ENCODE assay signal across 19 cellular contexts in genomic region chr13:20709369-20709768, GRCh38. TPM values are rescaled to one million over a fixed set of nuclear protein-coding genes. Genes with fewer than 3 reads are reported as not detected.
DNase-seq lines count a peak whose midpoint lies in the region; ATAC-seq and TF ChIP-seq lines count a peak whose summit lies in the region.
"Had no signal": no experiment of that assay in that cellular context is flagged by ENCODE, and none has a peak within 500 bp of the region (broad histone marks: within the 10 kb centered on the region; RNA-seq: fewer than 3 reads in every experiment).

No MANE protein-coding gene starts in this region.

- no peaks in the 10 kb centered on the region for H4K20me1 ChIP-seq in mammary epithelial cell (ENCODE audit: insufficient read depth, low read length)

- peaks cover 3 to 24% of the 10 kb centered on the region in 2 donors for H3K4me1 ChIP-seq in ascending aorta
- no peaks in the 10 kb centered on the region for H3K4me1 ChIP-seq in mammary epithelial cell (ENCODE audit: insufficient read depth, low read length)
- peaks cover 4% of the 10 kb centered on the region for H3K4me1 ChIP-seq in lower lobe of right lung
- H3K4me1 ChIP-seq: uterus had no signal

- dilution Hi-C loops in mammary epithelial cell (cut with HindIII; ENCODE audit: low sequenced_read_pairs), result no loop called here

- H3K9ac ChIP-seq in mammary epithelial cell (ENCODE audit: insufficient read depth, low read length), result no peak overlapping the region

- no peak overlapping the region for H2AFZ ChIP-seq in mammary epithelial cell (ENCODE audit: low read depth, low read length)

- TF ChIP-seq CTCF in RWPE1 (conservative IDR thresholded peaks at IDR 0.05; ENCODE audit: low read depth) (no peak), ascending aorta (IDR thresholded peaks at IDR 0.05) (no peak), mammary epithelial cell (conservative IDR thresholded peaks at IDR 0.05 in 1 of 2, IDR thresholded peaks at IDR 0.05 in 1 of 2; ENCODE audit: extremely low read depth in 1 of 2, insufficient read depth in 1 of 2, low read depth in 1 of 2, low read length in 2 of 2) (no peak), lower lobe of right lung (IDR thresholded peaks at IDR 0.05) (no peak)

- no peaks in the 10 kb centered on the region for H3K27me3 ChIP-seq in ascending aorta
- no peaks in the 10 kb centered on the region for H3K27me3 ChIP-seq in layer of hippocampus (ENCODE audit: control insufficient read depth, insufficient read depth, low read length)
- H3K27me3 ChIP-seq in mammary epithelial cell (ENCODE audit: insufficient read depth, low read length), result no peaks in the 10 kb centered on the region
- no peaks in the 10 kb centered on the region for H3K27me3 ChIP-seq in lower lobe of right lung (ENCODE audit: low read depth)
- H3K27me3 ChIP-seq: uterus had no signal

- CTCF ChIA-PET in RWPE1 (lab: Yijun Ruan, JAX), result interaction anchor here (0.6 kb wide), 1 partner anchor 116 kb away, joined by 3 read pairs; no protein-coding TSS in a partner anchor
- CTCF ChIA-PET in mammary epithelial cell (lab: Charles Lee; ENCODE audit: low non-redundant PET), result no interaction called here

- no peak overlapping the region for H3K4me2 ChIP-seq in mammary epithelial cell (ENCODE audit: insufficient read depth, low read depth, low read length)

- ATAC-seq in HG03520 (IDR thresholded peaks at IDR 0.05; ENCODE audit: unreplicated experiment) (no peak), lower lobe of right lung (no peak), GM21723 (IDR thresholded peaks at IDR 0.05; ENCODE audit: unreplicated experiment) (no peak)
- ATAC-seq: activated CD4-positive, alpha-beta T cell treated with anti-CD3 and anti-CD28 coated beads for 36 hours; naive thymus-derived CD4-positive, alpha-beta T cell; stimulated activated effector memory CD8-positive, alpha-beta T cell treated with anti-CD3 and anti-CD28 coated beads, Interleukin-12 subunit alpha, Interleukin-12 subunit beta, amount 100 ng/mL, for 72 hours had no signal

- H3K4me3 ChIP-seq in ascending aorta, result no peak overlapping the region
- H3K4me3 ChIP-seq in mammary epithelial cell (replicated peaks in 1 of 3; ENCODE audit: insufficient read depth in 1 of 3, low read depth in 2 of 3, low read length in 3 of 3), result no peak overlapping the region
- no peak overlapping the region for H3K4me3 ChIP-seq in lower lobe of right lung
- H3K4me3 ChIP-seq: uterus had no signal

- no peaks in the 10 kb centered on the region for H3K9me3 ChIP-seq in ascending aorta
- H3K9me3 ChIP-seq in mammary epithelial cell (replicated peaks; ENCODE audit: insufficient read depth, low read length), result no peaks in the 10 kb centered on the region
- no peaks in the 10 kb centered on the region for H3K9me3 ChIP-seq in lower lobe of right lung
- H3K9me3 ChIP-seq: uterus had no signal

- WGBS in mammary epithelial cell (ENCODE audit: low coverage, missing lambda C conversion rate), result 92% methylated on average over 8 of the region's 8 CpGs

- H3K36me3 ChIP-seq in ascending aorta, result no peaks in the 10 kb centered on the region
- no peaks in the 10 kb centered on the region for H3K36me3 ChIP-seq in mammary epithelial cell (ENCODE audit: insufficient read depth, low read length)
- no peaks in the 10 kb centered on the region for H3K36me3 ChIP-seq in lower lobe of right lung
- H3K36me3 ChIP-seq: uterus had no signal

- no TSS peak for BruUV-seq in mammary epithelial cell (replicated peaks; lab: Mats Ljungman, UMichigan)

- intact Hi-C loops in ascending aorta (cut with DNase I), result loop anchor here (5.0 to 10.0 kb wide), 6 partner anchors 142 to 845 kb away; partner anchors contain the start of genes IFT88, ZDHHC20, ZMYM2 and ZMYM5
- intact Hi-C loops in mammary epithelial cell (cut with micrococcal nuclease), result loop anchor here (10.0 kb wide), 1 partner anchor 185 kb away; the partner anchor contains the start of gene CRYL1
- intact Hi-C loops in lower lobe of right lung (cut with DNase I), result no loop called here

- in situ Hi-C loops in mammary epithelial cell (cut with MboI; ENCODE audit: low sequenced_read_pairs in 2 of 2), result no loop called here

- POLR2A ChIA-PET in RWPE1 (lab: Yijun Ruan, JAX; ENCODE audit: low non-redundant PET), result no interaction called here

- DNase-seq in RWPE1 (ENCODE audit: low spot score), result no peak
- DNase-seq in ascending aorta (ENCODE audit: low spot score in 2 of 2), result no peak
- peak; percentile 31 for DNase-seq in superior temporal gyrus (ENCODE audit: extremely low spot score)
- no peak for DNase-seq in mammary epithelial cell
- no peak for DNase-seq in lower lobe of right lung
- DNase-seq: activated CD4-positive, alpha-beta T cell treated with anti-CD3 and anti-CD28 coated beads for 36 hours; activated effector memory CD4-positive, alpha-beta T cell treated with Interleukin-2 at 50 U/mL for 16 hours; activated T-cell treated with anti-CD3 and anti-CD28 coated beads for 4 hours; naive thymus-derived CD4-positive, alpha-beta T cell; NCI-H1048; NCI-H1694 treated with DMSO at 0.1 percent for 48 hours; NCI-H510A; retina; stimulated activated CD4-positive, alpha-beta T cell treated with anti-CD3 and anti-CD28 coated beads, Interleukin-4, amount 100 ng/mL, for 24 hours had no signal

- no peaks in the 10 kb centered on the region for H3K79me2 ChIP-seq in mammary epithelial cell (ENCODE audit: insufficient read depth, low read length)

- H3K27ac ChIP-seq in RWPE1 (peak overlapping the region; percentile 55; the same call in 1 of the 2 replicates), ascending aorta (peak overlapping the region; percentile 23 to 72), layer of hippocampus (ENCODE audit: low read depth, low read length) (peak overlapping the region; percentile 47), mammary epithelial cell (ENCODE audit: insufficient read depth, low read depth, low read length) (no peak overlapping the region), lower lobe of right lung (no peak overlapping the region)
- H3K27ac ChIP-seq: uterus had no signal

RNA-seq across cellular contexts. Expression of gene IL17D, which starts 5.9 kb away (rescaled TPM):
- total RNA-seq in ascending aorta (not detected), mammary epithelial cell (under 1 TPM; 0.31 to 0.67 TPM), lower lobe of right lung (1.5 TPM)
- polyA plus RNA-seq in mammary epithelial cell, result 0.19 TPM
- not detected for polyA minus RNA-seq in mammary epithelial cell

Comparison
In these comparisons a context has a peak if more than half of its experiments do, and no peak if none do; other contexts are left out.
1. H3K27ac ChIP-seq: peak in RWPE1 (single experiment), ascending aorta (2 of 2) and layer of hippocampus (single experiment); none in mammary epithelial cell (single experiment) and lower lobe of right lung (single experiment).